10 cellular contexts compared by ENCODE assay signal in genomic region chr20:50577175-50578018, GRCh38.
A peak's percentile ranks its signal among the peaks of the same experiment; 100 is the strongest.
DNase-seq lines count a peak whose midpoint lies in the region; ATAC-seq and TF ChIP-seq lines count a peak whose summit lies in the region.
"Had no signal": no experiment of that assay in that cellular context is flagged by ENCODE, and none has a peak within 500 bp of the region (broad histone marks: within the 10 kb centered on the region; RNA-seq: fewer than 3 reads in every experiment).

No MANE protein-coding gene starts in this region.

- POLR2A ChIA-PET in MCF 10A (lab: Yijun Ruan, JAX) (interaction anchor here (0.6 to 5.7 kb wide), 5 partner anchors 10 to 263 kb away, joined by 3 to 33 read pairs (median 3); partner anchors contain the start of gene PTPN1), OCI-LY7 (lab: Charles Lee) (no interaction called here)

- no peak overlapping the region for H3K4me3 ChIP-seq in mammary epithelial cell (replicated peaks in 1 of 3; ENCODE audit: insufficient read depth in 1 of 3, low read depth in 2 of 3, low read length in 3 of 3)
- H3K4me3 ChIP-seq in upper lobe of left lung = no peak overlapping the region
- H3K4me3 ChIP-seq in OCI-LY7 (ENCODE audit: low read depth, low read length, poor library complexity, severe bottlenecking) = no peak overlapping the region

- intact Hi-C loops in MCF 10A (cut with micrococcal nuclease) (no loop called here), mammary epithelial cell (cut with micrococcal nuclease) (loop anchor here (5.0 kb wide), 1 partner anchor 65 kb away; the partner anchor contains the start of gene PTPN1), OCI-LY7 (cut with micrococcal nuclease; ENCODE audit: unreplicated experiment) (loop anchor here (2.0 kb wide), 1 partner anchor 99 kb away; no protein-coding TSS in a partner anchor)

- no peak for TF ChIP-seq POLR2A in upper lobe of left lung (IDR thresholded peaks at IDR 0.05)

- dilution Hi-C loops in mammary epithelial cell (cut with HindIII; ENCODE audit: low sequenced_read_pairs) = no loop called here

- in situ Hi-C loops in mammary epithelial cell (cut with MboI; ENCODE audit: low sequenced_read_pairs in 2 of 2) = loop anchor here (10.0 kb wide), 3 partner anchors 93 to 393 kb away; no protein-coding TSS in a partner anchor

- H3K79me2 ChIP-seq in mammary epithelial cell (ENCODE audit: insufficient read depth, low read length) = peaks cover 67% of the 10 kb centered on the region
- H3K79me2 ChIP-seq in OCI-LY7 (ENCODE audit: insufficient read depth, low read depth, low read length) = no peaks in the 10 kb centered on the region

- WGBS in mammary epithelial cell (ENCODE audit: low coverage, missing lambda C conversion rate) = 84% methylated on average over 16 of the region's 17 CpGs
- WGBS in upper lobe of left lung, 2 donors = 66 to 74% methylated on average over 10 to 17 of the region's 17 CpGs

- CTCF ChIA-PET in MCF 10A (lab: Yijun Ruan, JAX) = interaction anchor here (0.7 to 6.0 kb wide), 16 partner anchors 8 to 394 kb away, joined by 3 to 40 read pairs (median 7); partner anchors contain the start of gene PTPN1
- CTCF ChIA-PET in mammary epithelial cell (lab: Charles Lee; ENCODE audit: low non-redundant PET) = no interaction called here
- CTCF ChIA-PET in OCI-LY7 (lab: Charles Lee; ENCODE audit: unreplicated experiment) = no interaction called here

- peak; percentile 66 for ATAC-seq in left lobe of liver
- ATAC-seq in upper lobe of left lung (ENCODE audit: low FRiP score in 2 of 2) = peak in 1 of 2 donors; percentile 25
- ATAC-seq in GM19023 (IDR thresholded peaks at IDR 0.05; ENCODE audit: unreplicated experiment) = no peak
- ATAC-seq: activated T-cell treated with anti-CD3 and anti-CD28 coated beads, Interleukin-2, amount 50 U/mL, for 4 hours had no signal

- TF ChIP-seq EP300 in upper lobe of left lung (IDR thresholded peaks at IDR 0.05) = no peak

- H2AFZ ChIP-seq in mammary epithelial cell (ENCODE audit: low read depth, low read length) = no peak overlapping the region
- no peak overlapping the region for H2AFZ ChIP-seq in OCI-LY7 (ENCODE audit: low read length)

- H3K9ac ChIP-seq in mammary epithelial cell (ENCODE audit: insufficient read depth, low read length) = no peak overlapping the region

- H4K20me1 ChIP-seq in mammary epithelial cell (ENCODE audit: insufficient read depth, low read length) = no peaks in the 10 kb centered on the region
- no peaks in the 10 kb centered on the region for H4K20me1 ChIP-seq in OCI-LY7 (ENCODE audit: insufficient read depth, low read length)

- no peaks in the 10 kb centered on the region for H3K27me3 ChIP-seq in mammary epithelial cell (ENCODE audit: insufficient read depth, low read length)
- no peaks in the 10 kb centered on the region for H3K27me3 ChIP-seq in upper lobe of left lung

- H3K9me3 Mint-ChIP-seq in MCF 10A (ENCODE audit: unreplicated experiment) = no peaks in the 10 kb centered on the region
- H3K9me3 Mint-ChIP-seq: activated T-cell treated with anti-CD3 and anti-CD28 coated beads, Interleukin-2, amount 50 U/mL, for 4 hours had no signal

- H3K36me3 Mint-ChIP-seq in MCF 10A (ENCODE audit: insufficient read depth, unreplicated experiment) = peaks cover 90% of the 10 kb centered on the region

- TF ChIP-seq CTCF in MCF 10A (IDR thresholded peaks at IDR 0.05; ENCODE audit: unreplicated experiment) (no peak), mammary epithelial cell (conservative IDR thresholded peaks at IDR 0.05 in 1 of 2, IDR thresholded peaks at IDR 0.05 in 1 of 2; ENCODE audit: extremely low read depth in 1 of 2, insufficient read depth in 1 of 2, low read depth in 1 of 2, low read length in 2 of 2) (no peak), VCaP (conservative IDR thresholded peaks at IDR 0.05) (no peak), upper lobe of left lung (IDR thresholded peaks at IDR 0.05) (no peak), OCI-LY7 (conservative IDR thresholded peaks at IDR 0.05; ENCODE audit: low read length) (no peak)

- H3K36me3 ChIP-seq in mammary epithelial cell (ENCODE audit: insufficient read depth, low read length) = peaks cover 57% of the 10 kb centered on the region
- H3K36me3 ChIP-seq in upper lobe of left lung = peaks cover 36 to 88% (median 67%) of the 10 kb centered on the region in 4 donors
- H3K36me3 ChIP-seq in OCI-LY7 (ENCODE audit: insufficient read depth, low read length) = peaks cover 53% of the 10 kb centered on the region

- H3K27ac ChIP-seq in mammary epithelial cell (ENCODE audit: insufficient read depth, low read depth, low read length) (no peak overlapping the region), VCaP (peak overlapping the region; percentile 48), upper lobe of left lung (peak overlapping the region in 3 of 4 donors; percentile 0 to 53 (median 49)), OCI-LY7 (ENCODE audit: low read depth, low read length, poor library complexity, severe bottlenecking) (no peak overlapping the region)

- no peak overlapping the region for H3K4me3 Mint-ChIP-seq in MCF 10A (ENCODE audit: unreplicated experiment)
- H3K4me3 Mint-ChIP-seq: activated T-cell treated with anti-CD3 and anti-CD28 coated beads, Interleukin-2, amount 50 U/mL, for 4 hours had no signal

- H3K4me2 ChIP-seq in mammary epithelial cell (ENCODE audit: insufficient read depth, low read depth, low read length) (no peak overlapping the region), OCI-LY7 (ENCODE audit: low read length) (no peak overlapping the region)

- H3K4me1 Mint-ChIP-seq in MCF 10A (ENCODE audit: insufficient read depth, unreplicated experiment) = peaks cover 11% of the 10 kb centered on the region

- H3K27ac Mint-ChIP-seq in MCF 10A (ENCODE audit: low read depth, unreplicated experiment) = peak overlapping the region; percentile 59

- BruUV-seq in MCF 10A (replicated peaks; lab: Mats Ljungman, UMichigan) (no TSS peak), mammary epithelial cell (replicated peaks; lab: Mats Ljungman, UMichigan) (no TSS peak), OCI-LY7 (replicated peaks; lab: Mats Ljungman, UMichigan) (no TSS peak)

- H3K9me3 ChIP-seq in mammary epithelial cell (replicated peaks; ENCODE audit: insufficient read depth, low read length) (no peaks in the 10 kb centered on the region), upper lobe of left lung (no peaks in the 10 kb centered on the region), OCI-LY7 (ENCODE audit: low read length) (no peaks in the 10 kb centered on the region)

- DNase-seq in MCF 10A (ENCODE audit: unreplicated experiment) = no peak
- no peak for DNase-seq in mammary epithelial cell
- DNase-seq in left lobe of liver (ENCODE audit: low spot score) = peak; percentile 95
- DNase-seq in upper lobe of left lung = peak in 1 of 2 donors; percentile 75
- no peak for DNase-seq in OCI-LY7 (ENCODE audit: low spot score)
- DNase-seq in NCI-H524 treated with DMSO at 0.1 percent for 48 hours (lab: John Stamatoyannopoulos, UW) = no peak
- DNase-seq: activated T-cell treated with anti-CD3 and anti-CD28 coated beads, Interleukin-2, amount 50 U/mL, for 4 hours; T-helper 2 cell had no signal

- no peaks in the 10 kb centered on the region for H3K27me3 Mint-ChIP-seq in MCF 10A (ENCODE audit: insufficient read depth, unreplicated experiment)

- H3K9me2 ChIP-seq in OCI-LY7 (ENCODE audit: insufficient read depth, low read length) = no peaks in the 10 kb centered on the region

- H3K4me1 ChIP-seq in mammary epithelial cell (ENCODE audit: insufficient read depth, low read length) = no peaks in the 10 kb centered on the region
- peaks cover 21 to 34% (median 29%) of the 10 kb centered on the region in 4 donors for H3K4me1 ChIP-seq in upper lobe of left lung
- peaks cover 17% of the 10 kb centered on the region for H3K4me1 ChIP-seq in OCI-LY7 (ENCODE audit: insufficient read depth, low read length, poor library complexity, severe bottlenecking)

Comparison
In these comparisons a context has a peak if more than half of its experiments do, and no peak if none do; other contexts are left out.
1. H3K27ac ChIP-seq: peak in VCaP (single experiment) and upper lobe of left lung (3 of 4); none in mammary epithelial cell (single experiment) and OCI-LY7 (single experiment).